In genomic region chr15:44715797-44716334, GRCh38 we compare ENCODE assay signal across 15 cellular contexts. TPM values are rescaled to one million over a fixed set of nuclear protein-coding genes. Genes with fewer than 3 reads are reported as not detected.
DNase-seq lines count a peak whose midpoint lies in the region; ATAC-seq and TF ChIP-seq lines count a peak whose summit lies in the region.
"Had no signal": no experiment of that assay in that cellular context is flagged by ENCODE, and none has a peak within 500 bp of the region (broad histone marks: within the 10 kb centered on the region; RNA-seq: fewer than 3 reads in every experiment).

No MANE protein-coding gene starts in this region.

- intact Hi-C loops in psoas muscle (cut with DNase I) = no loop called here

- H3K4me1 ChIP-seq in psoas muscle = peaks cover 4% of the 10 kb centered on the region
- H3K4me1 ChIP-seq: uterus had no signal

- peaks cover 63% of the 10 kb centered on the region for H3K4me1 Mint-ChIP-seq in activated CD8-positive, alpha-beta memory T cell treated with anti-CD3 and anti-CD28 coated beads, Interleukin-2, amount 10 ng/mL, durations not matched to agents 7 days and 5 days
- peaks cover 73% of the 10 kb centered on the region for H3K4me1 Mint-ChIP-seq in activated naive CD8-positive, alpha-beta T cell treated with anti-CD3 and anti-CD28 coated beads, Interleukin-2, amount 50 U/mL, for 24 hours
- H3K4me1 Mint-ChIP-seq in nephron progenitor cell = peaks cover 26% of the 10 kb centered on the region
- peaks cover 43% of the 10 kb centered on the region for H3K4me1 Mint-ChIP-seq in HFFc6 (ENCODE audit: low read depth)

- peaks cover 17 to 49% of the 10 kb centered on the region in 2 donors for H3K36me3 ChIP-seq in psoas muscle (ENCODE audit: insufficient read depth in 1 of 2, low read depth in 1 of 2)
- H3K36me3 ChIP-seq: uterus had no signal

- H3K27me3 ChIP-seq in psoas muscle (ENCODE audit: insufficient read depth in 3 of 3, low read length in 2 of 3) = no peaks in the 10 kb centered on the region
- H3K27me3 ChIP-seq: uterus had no signal

- no peak for DNase-seq in activated CD8-positive, alpha-beta memory T cell treated with anti-CD3 and anti-CD28 coated beads, Interleukin-2, amount 10 ng/mL, durations not matched to agents 7 days and 5 days
- no peak for DNase-seq in activated CD8-positive, alpha-beta memory T cell treated with anti-CD3 and anti-CD28 coated beads, Interleukin-2, amount 50 U/mL, for 4 hours
- no peak for DNase-seq in activated naive CD8-positive, alpha-beta T cell treated with anti-CD3 and anti-CD28 coated beads, Interleukin-2, amount 50 U/mL, for 24 hours
- no peak for DNase-seq in psoas muscle
- DNase-seq in nephron progenitor cell = no peak
- DNase-seq in HFFc6 = no peak
- DNase-seq: ACHN; left colon; NCI-H1930; NCI-H748 treated with DMSO at 0.1 percent for 48 hours; SHP77; stimulated activated CD4-positive, alpha-beta T cell treated with anti-CD3 and anti-CD28 coated beads, Interleukin-12 subunit alpha, Interleukin-12 subunit beta, amount 100 ng/mL, for 4 hours; uterus had no signal

- peak overlapping the region; percentile 82 for H3K4me3 ChIP-seq in psoas muscle
- H3K4me3 ChIP-seq: uterus had no signal

- no peaks in the 10 kb centered on the region for H3K9me3 ChIP-seq in psoas muscle
- H3K9me3 ChIP-seq: uterus had no signal

- H3K9me3 Mint-ChIP-seq in activated CD8-positive, alpha-beta memory T cell treated with anti-CD3 and anti-CD28 coated beads, Interleukin-2, amount 10 ng/mL, durations not matched to agents 7 days and 5 days (ENCODE audit: low read depth) = no peaks in the 10 kb centered on the region
- no peaks in the 10 kb centered on the region for H3K9me3 Mint-ChIP-seq in activated naive CD8-positive, alpha-beta T cell treated with anti-CD3 and anti-CD28 coated beads, Interleukin-2, amount 50 U/mL, for 24 hours
- H3K9me3 Mint-ChIP-seq in nephron progenitor cell (no peaks in the 10 kb centered on the region), HFFc6 (no peaks in the 10 kb centered on the region)

- no peak overlapping the region for H3K27ac ChIP-seq in psoas muscle

- WGBS in psoas muscle, 3 donors = 80 to 89% (median 82%) methylated on average over 2 of the region's 2 CpGs

- peaks cover 81% of the 10 kb centered on the region for H3K36me3 Mint-ChIP-seq in activated CD8-positive, alpha-beta memory T cell treated with anti-CD3 and anti-CD28 coated beads, Interleukin-2, amount 10 ng/mL, durations not matched to agents 7 days and 5 days
- peaks cover 82% of the 10 kb centered on the region for H3K36me3 Mint-ChIP-seq in activated naive CD8-positive, alpha-beta T cell treated with anti-CD3 and anti-CD28 coated beads, Interleukin-2, amount 50 U/mL, for 24 hours (ENCODE audit: low read depth)
- H3K36me3 Mint-ChIP-seq in nephron progenitor cell (ENCODE audit: low read depth) (peaks cover 30% of the 10 kb centered on the region), HFFc6 (ENCODE audit: low read depth) (peaks cover 57% of the 10 kb centered on the region)

- peak; percentile 22 for TF ChIP-seq POLR2A in GM19193 (IDR thresholded peaks at IDR 0.05; ENCODE audit: extremely low read depth, insufficient read depth, insufficient read length)

- TF ChIP-seq CTCF in psoas muscle (IDR thresholded peaks at IDR 0.05) (no peak), nephron progenitor cell (IDR thresholded peaks at IDR 0.05) (no peak), HFFc6 (IDR thresholded peaks at IDR 0.05) (no peak)

- no peak for ATAC-seq in activated CD8-positive, alpha-beta memory T cell treated with anti-CD3 and anti-CD28 coated beads, Interleukin-2, amount 10 ng/mL, durations not matched to agents 7 days and 5 days
- no peak for ATAC-seq in activated naive CD8-positive, alpha-beta T cell treated with anti-CD3 and anti-CD28 coated beads, Interleukin-2, amount 50 U/mL, for 24 hours
- no peak for ATAC-seq in psoas muscle
- no peak for ATAC-seq in GM18858 (IDR thresholded peaks at IDR 0.05; ENCODE audit: unreplicated experiment)
- ATAC-seq: left colon had no signal

- H3K4me3 Mint-ChIP-seq in activated CD8-positive, alpha-beta memory T cell treated with anti-CD3 and anti-CD28 coated beads, Interleukin-2, amount 10 ng/mL, durations not matched to agents 7 days and 5 days = peak overlapping the region; percentile 95
- H3K4me3 Mint-ChIP-seq in activated naive CD8-positive, alpha-beta T cell treated with anti-CD3 and anti-CD28 coated beads, Interleukin-2, amount 50 U/mL, for 24 hours = peak overlapping the region; percentile 99
- H3K4me3 Mint-ChIP-seq in nephron progenitor cell = no peak overlapping the region
- no peak overlapping the region for H3K4me3 Mint-ChIP-seq in HFFc6

- H3K27ac Mint-ChIP-seq in activated CD8-positive, alpha-beta memory T cell treated with anti-CD3 and anti-CD28 coated beads, Interleukin-2, amount 10 ng/mL, durations not matched to agents 7 days and 5 days = peak overlapping the region; percentile 95
- peak overlapping the region; percentile 100 for H3K27ac Mint-ChIP-seq in activated naive CD8-positive, alpha-beta T cell treated with anti-CD3 and anti-CD28 coated beads, Interleukin-2, amount 50 U/mL, for 24 hours
- H3K27ac Mint-ChIP-seq in nephron progenitor cell = no peak overlapping the region
- no peak overlapping the region for H3K27ac Mint-ChIP-seq in HFFc6

- CTCF ChIA-PET in activated CD8-positive, alpha-beta memory T cell treated with anti-CD3 and anti-CD28 coated beads, Interleukin-2, amount 10 ng/mL, durations not matched to agents 7 days and 5 days (lab: Charles Lee) = interaction anchor here (6.0 to 11.9 kb wide), 3 partner anchors 13 to 51 kb away, joined by 95 to 232 read pairs (median 138); partner anchors contain the start of genes SPG11 and TRIM69

- H3K27me3 Mint-ChIP-seq in activated CD8-positive, alpha-beta memory T cell treated with anti-CD3 and anti-CD28 coated beads, Interleukin-2, amount 10 ng/mL, durations not matched to agents 7 days and 5 days = no peaks in the 10 kb centered on the region
- no peaks in the 10 kb centered on the region for H3K27me3 Mint-ChIP-seq in activated naive CD8-positive, alpha-beta T cell treated with anti-CD3 and anti-CD28 coated beads, Interleukin-2, amount 50 U/mL, for 24 hours
- H3K27me3 Mint-ChIP-seq in nephron progenitor cell (ENCODE audit: low read depth, poor library complexity) = peaks cover 16% of the 10 kb centered on the region
- H3K27me3 Mint-ChIP-seq in HFFc6 (ENCODE audit: insufficient read depth) = peaks cover 10% of the 10 kb centered on the region

RNA-seq across cellular contexts. Expression of gene B2M, which starts 4.5 kb away (rescaled TPM):
- 1,000 to 10,000 TPM; 6,920 to 7,161 TPM for total RNA-seq in activated CD8-positive, alpha-beta memory T cell treated with anti-CD3 and anti-CD28 coated beads, Interleukin-2, amount 10 ng/mL, durations not matched to agents 7 days and 5 days
- total RNA-seq in psoas muscle = 100 to 1,000 TPM; 400 to 577 (median 512) TPM
- polyA plus RNA-seq in psoas muscle = 100 to 1,000 TPM; 687 to 891 (median 729) TPM
- 1,000 to 10,000 TPM in 1 of 6 experiments, 100 to 1,000 TPM in 5; 811 to 1,058 (median 898) TPM for total RNA-seq in HFFc6 (2021; fragmentation: NEBNext Ultra II Directional; extraction: Animal tissue kit (Norgen Biotek cat#: 25700))

RNA-seq across cellular contexts. Expression of gene PATL2, which starts 4.7 kb away (rescaled TPM):
- total RNA-seq in activated CD8-positive, alpha-beta memory T cell treated with anti-CD3 and anti-CD28 coated beads, Interleukin-2, amount 10 ng/mL, durations not matched to agents 7 days and 5 days = 10 to 100 TPM; 17.2 to 38.4 TPM
- under 1 TPM in 2 of 4 donors, not detected in 2; 0.74 to 0.88 TPM for total RNA-seq in psoas muscle
- under 1 TPM; 0.03 to 0.23 (median 0.16) TPM for polyA plus RNA-seq in psoas muscle
- under 1 TPM in 3 of 6 experiments, not detected in 3; 0.10 to 0.18 (median 0.10) TPM for total RNA-seq in HFFc6 (2021; fragmentation: NEBNext Ultra II Directional; extraction: Animal tissue kit (Norgen Biotek cat#: 25700))

RNA-seq across cellular contexts. Expression of gene TRIM69, which starts 20.5 kb away (rescaled TPM):
- total RNA-seq in activated CD8-positive, alpha-beta memory T cell treated with anti-CD3 and anti-CD28 coated beads, Interleukin-2, amount 10 ng/mL, durations not matched to agents 7 days and 5 days = 10 to 100 TPM; 79.1 to 79.4 TPM
- total RNA-seq in psoas muscle = 10 to 100 TPM; 24.1 to 39.0 (median 32.1) TPM
- 10 to 100 TPM; 22.3 to 36.7 (median 25.9) TPM for polyA plus RNA-seq in psoas muscle
- total RNA-seq in HFFc6 (2021; fragmentation: NEBNext Ultra II Directional; extraction: Animal tissue kit (Norgen Biotek cat#: 25700)) = 1 to 10 TPM; 7.2 to 8.7 (median 8.3) TPM

RNA-seq across cellular contexts. Expression of gene SPG11, which starts 52.4 kb away (rescaled TPM):
- 10 to 100 TPM; 76.7 to 95.8 TPM for total RNA-seq in activated CD8-positive, alpha-beta memory T cell treated with anti-CD3 and anti-CD28 coated beads, Interleukin-2, amount 10 ng/mL, durations not matched to agents 7 days and 5 days
- total RNA-seq in psoas muscle = 10 to 100 TPM; 26.3 to 38.1 (median 36.0) TPM
- polyA plus RNA-seq in psoas muscle = 10 to 100 TPM; 10.3 to 17.0 (median 12.8) TPM
- total RNA-seq in HFFc6 (2021; fragmentation: NEBNext Ultra II Directional; extraction: Animal tissue kit (Norgen Biotek cat#: 25700)) = 10 to 100 TPM; 28.0 to 34.1 (median 31.2) TPM

Comparison
In these comparisons a context has a peak if more than half of its experiments do, and no peak if none do; other contexts are left out.
1. H3K27ac Mint-ChIP-seq: peak in activated CD8-positive, alpha-beta memory T cell treated with anti-CD3 and anti-CD28 coated beads, Interleukin-2, amount 10 ng/mL, durations not matched to agents 7 days and 5 days (single experiment) and activated naive CD8-positive, alpha-beta T cell treated with anti-CD3 and anti-CD28 coated beads, Interleukin-2, amount 50 U/mL, for 24 hours (single experiment); none in nephron progenitor cell (single experiment) and HFFc6 (single experiment).
2. H3K4me3 Mint-ChIP-seq: peak in activated CD8-positive, alpha-beta memory T cell treated with anti-CD3 and anti-CD28 coated beads, Interleukin-2, amount 10 ng/mL, durations not matched to agents 7 days and 5 days (single experiment) and activated naive CD8-positive, alpha-beta T cell treated with anti-CD3 and anti-CD28 coated beads, Interleukin-2, amount 50 U/mL, for 24 hours (single experiment); none in nephron progenitor cell (single experiment) and HFFc6 (single experiment).
3. RNA of gene B2M, which starts 4.5 kb away (total RNA-seq): 6,920 to 7,161 TPM in activated CD8-positive, alpha-beta memory T cell treated with anti-CD3 and anti-CD28 coated beads, Interleukin-2, amount 10 ng/mL, durations not matched to agents 7 days and 5 days; 811 to 1,058 TPM in HFFc6 and 400 to 577 TPM in psoas muscle; every median in the first group is over 4 times any median in the second.
4. RNA of gene PATL2, which starts 4.7 kb away (total RNA-seq): 17.2 to 38.4 TPM in activated CD8-positive, alpha-beta memory T cell treated with anti-CD3 and anti-CD28 coated beads, Interleukin-2, amount 10 ng/mL, durations not matched to agents 7 days and 5 days; 0.74 to 0.88 TPM in psoas muscle and 0.10 to 0.18 TPM in HFFc6; every median in the first group is over 4 times any median in the second.